In the genomic region with DNA sequence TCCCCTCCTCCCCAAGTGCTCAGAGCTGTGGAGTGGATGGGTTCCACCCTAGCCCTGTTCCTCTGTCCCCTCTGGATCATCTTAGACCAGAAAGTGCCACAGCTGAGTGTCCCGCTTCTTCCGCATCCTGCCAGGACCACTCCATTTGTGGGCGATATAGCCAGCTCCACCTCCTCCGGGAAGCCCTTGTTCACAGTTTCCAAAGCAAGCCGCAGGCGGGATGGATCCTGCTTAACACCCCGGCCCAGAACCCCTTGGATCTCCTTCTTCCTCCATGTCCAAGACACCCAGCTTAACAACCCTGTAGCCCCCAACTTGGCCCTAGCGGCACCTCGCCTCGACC, we compare ENCODE assay signal across 8 cellular contexts. TPM values are rescaled to one million over a fixed set of nuclear protein-coding genes. Genes with fewer than 3 reads are reported as not detected.
DNase-seq lines count a peak whose midpoint lies in the region; ATAC-seq lines count a peak whose summit lies in the region.

No MANE protein-coding gene starts in this region.

- ATAC-seq in HG02938 (IDR thresholded peaks at IDR 0.05; ENCODE audit: unreplicated experiment): peak; percentile 3

- H3K9me3 Mint-ChIP-seq in activated T-helper 1 cell treated with anti-CD3 and anti-CD28 coated beads, Interleukin-12 subunit alpha, Interleukin-12 subunit beta, Interleukin-2, Interleukin-4 antibody, amounts not matched to agents 30 ng/mL and 10 ng/mL and 1 ng/mL, durations not matched to agents 14 hours and 24 hours and 36 hours: no peaks in the 10 kb centered on the region

- H3K4me3 Mint-ChIP-seq in activated T-helper 1 cell treated with anti-CD3 and anti-CD28 coated beads, Interleukin-12 subunit alpha, Interleukin-12 subunit beta, Interleukin-2, Interleukin-4 antibody, amounts not matched to agents 30 ng/mL and 10 ng/mL and 1 ng/mL, durations not matched to agents 14 hours and 24 hours and 36 hours: peak overlapping the region; percentile 100

- H3K27ac ChIP-seq in stomach smooth muscle (ENCODE audit: low read length): peak overlapping the region; percentile 49

- H3K27me3 Mint-ChIP-seq in activated T-helper 1 cell treated with anti-CD3 and anti-CD28 coated beads, Interleukin-12 subunit alpha, Interleukin-12 subunit beta, Interleukin-2, Interleukin-4 antibody, amounts not matched to agents 30 ng/mL and 10 ng/mL and 1 ng/mL, durations not matched to agents 14 hours and 24 hours and 36 hours (ENCODE audit: insufficient read depth): peaks cover 2% of the 10 kb centered on the region

- peaks cover 8 to 9% of the 10 kb centered on the region in 2 donors for H3K36me3 ChIP-seq in stomach smooth muscle (ENCODE audit: control insufficient read depth in 2 of 2, insufficient read depth in 2 of 2, low read length in 2 of 2)

- no peaks in the 10 kb centered on the region for H3K27me3 ChIP-seq in stomach smooth muscle (ENCODE audit: control insufficient read depth in 1 of 2, insufficient read depth in 2 of 2, low read length in 2 of 2)

- H3K36me3 Mint-ChIP-seq in activated T-helper 1 cell treated with anti-CD3 and anti-CD28 coated beads, Interleukin-12 subunit alpha, Interleukin-12 subunit beta, Interleukin-2, Interleukin-4 antibody, amounts not matched to agents 30 ng/mL and 10 ng/mL and 1 ng/mL, durations not matched to agents 14 hours and 24 hours and 36 hours (ENCODE audit: low read depth): peaks cover 30% of the 10 kb centered on the region

- H3K27ac Mint-ChIP-seq in activated T-helper 1 cell treated with anti-CD3 and anti-CD28 coated beads, Interleukin-12 subunit alpha, Interleukin-12 subunit beta, Interleukin-2, Interleukin-4 antibody, amounts not matched to agents 30 ng/mL and 10 ng/mL and 1 ng/mL, durations not matched to agents 14 hours and 24 hours and 36 hours: peak overlapping the region; percentile 92

- H3K4me3 ChIP-seq in iPS-18c (ENCODE audit: insufficient read depth, low read depth, low read length) (peak overlapping the region; percentile 39; the same call in 1 of the 2 replicates), stomach smooth muscle (ENCODE audit: low read length in 2 of 2) (peak overlapping the region; percentile 83 to 91)

- H3K9ac ChIP-seq in stomach smooth muscle (ENCODE audit: low read length in 2 of 2): peak overlapping the region; percentile 12 to 64

- peaks cover 58% of the 10 kb centered on the region for H3K4me1 Mint-ChIP-seq in activated T-helper 1 cell treated with anti-CD3 and anti-CD28 coated beads, Interleukin-12 subunit alpha, Interleukin-12 subunit beta, Interleukin-2, Interleukin-4 antibody, amounts not matched to agents 30 ng/mL and 10 ng/mL and 1 ng/mL, durations not matched to agents 14 hours and 24 hours and 36 hours (ENCODE audit: low read depth)

- DNase-seq in activated T-helper 1 cell treated with anti-CD3 and anti-CD28 coated beads, Interleukin-12 subunit alpha, Interleukin-12 subunit beta, Interleukin-2, Interleukin-4 antibody, amounts not matched to agents 30 ng/mL and 10 ng/mL and 1 ng/mL, durations not matched to agents 14 hours and 24 hours and 36 hours (ENCODE audit: low spot score): no peak
- DNase-seq in putamen (ENCODE audit: low spot score): no peak
- no peak for DNase-seq in G401 (ENCODE audit: low spot score)
- DNase-seq in COR-L47 (lab: John Stamatoyannopoulos, UW): no peak
- no peak for DNase-seq in stimulated activated naive CD4-positive, alpha-beta T cell (lab: John Stamatoyannopoulos, UW)

- H3K9me3 ChIP-seq in iPS-18c (ENCODE audit: control insufficient read depth, insufficient read depth, low read length) (no peaks in the 10 kb centered on the region), stomach smooth muscle (ENCODE audit: control insufficient read depth in 2 of 2, low read length in 2 of 2) (no peaks in the 10 kb centered on the region)

- in situ Hi-C loops in G401 (cut with HindIII; ENCODE audit: low sequenced_read_pairs): no loop called here

- intact Hi-C loops in activated T-helper 1 cell treated with anti-CD3 and anti-CD28 coated beads, Interleukin-12 subunit alpha, Interleukin-12 subunit beta, Interleukin-2, Interleukin-4 antibody, amounts not matched to agents 30 ng/mL and 10 ng/mL and 1 ng/mL, durations not matched to agents 14 hours and 24 hours and 36 hours (cut with micrococcal nuclease): loop anchor here (5.0 kb wide), 2 partner anchors 200 to 340 kb away; a partner anchor contains a TSS

- H3K4me1 ChIP-seq in stomach smooth muscle (ENCODE audit: control insufficient read depth, insufficient read depth, low read length): peaks cover 50% of the 10 kb centered on the region

RNA-seq across cellular contexts. Expression of a gene that starts 0.5 kb away (rescaled TPM):
- total RNA-seq in activated T-helper 1 cell treated with anti-CD3 and anti-CD28 coated beads, Interleukin-12 subunit alpha, Interleukin-12 subunit beta, Interleukin-2, Interleukin-4 antibody, amounts not matched to agents 30 ng/mL and 10 ng/mL and 1 ng/mL, durations not matched to agents 14 hours and 24 hours and 36 hours: 105 and 110 TPM in 2 replicates
- 66.7 and 73.0 TPM in 2 replicates for total RNA-seq in G401 (2014; rRNA removed; shearing (Covaris generic))

RNA-seq across cellular contexts. Expression of a gene that starts 28.0 kb away (rescaled TPM):
- 0.47 TPM in 1 of 2 replicates, not detected in the other for total RNA-seq in activated T-helper 1 cell treated with anti-CD3 and anti-CD28 coated beads, Interleukin-12 subunit alpha, Interleukin-12 subunit beta, Interleukin-2, Interleukin-4 antibody, amounts not matched to agents 30 ng/mL and 10 ng/mL and 1 ng/mL, durations not matched to agents 14 hours and 24 hours and 36 hours
- total RNA-seq in G401 (2014; rRNA removed; shearing (Covaris generic)): 0.07 TPM in 1 of 2 replicates, not detected in the other

RNA-seq across cellular contexts. Expression of a gene that starts 41.5 kb away (rescaled TPM):
- total RNA-seq in activated T-helper 1 cell treated with anti-CD3 and anti-CD28 coated beads, Interleukin-12 subunit alpha, Interleukin-12 subunit beta, Interleukin-2, Interleukin-4 antibody, amounts not matched to agents 30 ng/mL and 10 ng/mL and 1 ng/mL, durations not matched to agents 14 hours and 24 hours and 36 hours: 94.3 and 98.6 TPM in 2 replicates
- 237 and 258 TPM in 2 replicates for total RNA-seq in G401 (2014; rRNA removed; shearing (Covaris generic))

RNA-seq across cellular contexts. Expression of a gene that starts 43.2 kb away (rescaled TPM):
- 20.3 and 24.9 TPM in 2 replicates for total RNA-seq in activated T-helper 1 cell treated with anti-CD3 and anti-CD28 coated beads, Interleukin-12 subunit alpha, Interleukin-12 subunit beta, Interleukin-2, Interleukin-4 antibody, amounts not matched to agents 30 ng/mL and 10 ng/mL and 1 ng/mL, durations not matched to agents 14 hours and 24 hours and 36 hours
- 22.8 and 32.2 TPM in 2 replicates for total RNA-seq in G401 (2014; rRNA removed; shearing (Covaris generic))

RNA-seq across cellular contexts. Expression of a gene that starts 48.1 kb away (rescaled TPM):
- total RNA-seq in activated T-helper 1 cell treated with anti-CD3 and anti-CD28 coated beads, Interleukin-12 subunit alpha, Interleukin-12 subunit beta, Interleukin-2, Interleukin-4 antibody, amounts not matched to agents 30 ng/mL and 10 ng/mL and 1 ng/mL, durations not matched to agents 14 hours and 24 hours and 36 hours: 57.1 and 59.5 TPM in 2 replicates
- 0.43 and 1.4 TPM in 2 replicates for total RNA-seq in G401 (2014; rRNA removed; shearing (Covaris generic))
